12 cellular contexts compared by ENCODE assay signal in genomic region chr15:66757030-66757429, GRCh38.
"Had no signal": no experiment of that assay in that cellular context is flagged by ENCODE, and none has a peak within 500 bp of the region (broad histone marks: within the 10 kb centered on the region; RNA-seq: fewer than 3 reads in every experiment).

No MANE protein-coding gene starts in this region.

- ATAC-seq: activated naive CD4-positive, alpha-beta T cell treated with anti-CD3 and anti-CD28 coated beads, Interleukin-2, amount 50 U/mL, for 72 hours; left lobe of liver had no signal

- H3K27me3 ChIP-seq: brain microvascular endothelial cell, tibial nerve had no signal

- H3K9me3 ChIP-seq: prostate gland had no signal

- H3K4me3 ChIP-seq: prostate gland, tibial nerve had no signal

- H3K4me1 ChIP-seq: prostate gland had no signal

- DNase-seq: activated T-cell treated with anti-CD3 and anti-CD28 coated beads, Interleukin-2, amount 50 U/mL, for 1 hour; amygdala; brain microvascular endothelial cell; foreskin melanocyte; head of caudate nucleus; SIG-M5; stimulated activated CD4-positive, alpha-beta T cell treated with anti-CD3 and anti-CD28 coated beads, Interleukin-2, amount 100 ng/mL, for 48 hours; T-helper 2 cell had no signal

- H3K36me3 ChIP-seq: brain microvascular endothelial cell, prostate gland had no signal

- H3K27ac ChIP-seq: brain microvascular endothelial cell, prostate gland had no signal
